Comparison of ENCODE assay signal across 1 cellular context in the genomic region with DNA sequence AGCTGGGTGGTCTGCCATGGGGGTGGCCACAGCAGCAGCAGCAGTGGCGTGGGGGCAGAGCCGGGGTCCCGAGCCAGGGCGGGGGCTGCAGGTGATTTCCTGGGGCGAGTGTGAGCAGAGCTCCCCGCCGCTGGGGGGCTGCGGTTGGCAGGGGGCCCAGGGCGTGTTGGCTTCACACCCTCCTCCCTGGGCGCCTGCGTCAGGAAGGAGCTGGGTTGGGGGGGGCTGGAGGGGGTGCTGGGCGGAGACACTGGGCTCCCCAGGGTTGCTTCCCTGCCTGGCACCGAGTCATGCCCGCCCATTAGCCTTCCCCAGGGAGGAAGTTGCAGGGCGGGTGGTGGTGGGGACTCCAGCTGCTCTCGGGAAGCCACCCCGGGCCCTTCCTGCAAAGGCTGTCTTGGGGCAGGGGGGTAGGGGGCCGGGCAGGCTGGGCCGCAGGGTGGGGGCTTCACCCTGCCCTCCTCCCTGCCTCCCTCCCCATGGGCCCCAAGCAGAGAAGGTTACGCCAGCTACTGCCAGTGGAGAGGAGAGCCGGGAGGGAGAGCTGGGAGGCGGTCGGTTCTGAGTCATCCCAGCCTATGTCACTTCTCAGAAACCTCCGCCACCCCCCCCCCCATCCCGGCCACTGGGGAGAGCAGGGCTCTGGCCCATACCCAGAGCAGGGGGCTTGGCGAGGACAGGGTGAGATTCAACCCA.
TF ChIP-seq lines count a peak whose summit lies in the region.

No MANE protein-coding gene starts in this region.

TF ChIP-seq in endothelial cell of umbilical vein, 7 proteins besides CTCF, POLR2A, EP300 and RAD21:
- TF ChIP-seq POLR2AphosphoS5 (IDR thresholded peaks at IDR 0.05; ENCODE audit: insufficient read depth, low read depth, low read length) = no peak
- no peak for TF ChIP-seq GATA2 (IDR thresholded peaks at IDR 0.05; ENCODE audit: insufficient read depth, insufficient read length, low read depth, low read length)
- TF ChIP-seq, protein P1, sequence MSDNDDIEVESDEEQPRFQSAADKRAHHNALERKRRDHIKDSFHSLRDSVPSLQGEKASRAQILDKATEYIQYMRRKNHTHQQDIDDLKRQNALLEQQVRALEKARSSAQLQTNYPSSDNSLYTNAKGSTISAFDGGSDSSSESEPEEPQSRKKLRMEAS (IDR thresholded peaks at IDR 0.05; ENCODE audit: insufficient read depth, insufficient read length) = no peak
- peak; percentile 30 for TF ChIP-seq FOS (IDR thresholded peaks at IDR 0.05; ENCODE audit: borderline replicate concordance, insufficient read depth, low read length)
